In the genomic region with DNA sequence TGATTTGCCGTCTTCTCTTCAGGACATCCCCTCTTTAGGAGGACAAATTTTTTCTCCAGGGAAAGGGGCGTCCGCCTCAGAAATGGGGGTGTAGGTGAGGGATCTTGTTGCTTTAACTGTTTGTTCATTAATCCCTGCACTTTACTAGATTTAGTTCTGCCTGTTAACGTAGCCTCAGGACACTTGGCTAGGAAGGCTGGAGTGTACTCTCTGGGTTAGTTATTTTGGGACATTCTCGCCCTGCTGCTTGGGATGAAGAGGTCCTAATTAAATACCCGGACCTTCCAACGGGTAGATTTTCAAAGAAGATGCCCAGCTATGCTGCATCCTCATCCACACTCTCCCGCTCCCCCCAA, we compare ENCODE assay signal across 8 cellular contexts. TPM values are rescaled to one million over a fixed set of nuclear protein-coding genes. Genes with fewer than 3 reads are reported as not detected.
DNase-seq lines count a peak whose midpoint lies in the region; ATAC-seq and TF ChIP-seq lines count a peak whose summit lies in the region.

No MANE protein-coding gene starts in this region.

- ATAC-seq in activated T-helper 17 cell treated with anti-CD3 and anti-CD28 coated beads, Interleukin-2, amount 50 U/mL, for 72 hours (replicated peaks): no peak
- ATAC-seq in GM21390 (IDR thresholded peaks at IDR 0.05; ENCODE audit: unreplicated experiment): no peak

- H3K4me1 Mint-ChIP-seq in activated T-helper 17 cell treated with anti-CD3 and anti-CD28 coated beads, Interleukin-2, amount 50 U/mL, for 72 hours: no peaks in the 10 kb centered on the region

- no peaks in the 10 kb centered on the region for H3K9me3 ChIP-seq in HEK293 (ENCODE audit: control insufficient read depth, insufficient read depth, low read depth, low read length)
- no peaks in the 10 kb centered on the region for H3K9me3 ChIP-seq in right atrium auricular region
- H3K9me3 ChIP-seq in skeletal muscle tissue (ENCODE audit: control insufficient read depth in 3 of 3, low read length in 3 of 3): no peaks in the 10 kb centered on the region

- peak overlapping the region; percentile 78 for H3K4me3 Mint-ChIP-seq in activated T-helper 17 cell treated with anti-CD3 and anti-CD28 coated beads, Interleukin-2, amount 50 U/mL, for 72 hours

- no peak for TF ChIP-seq CTCF in HEK293 (tag by site-specific recombination; IDR thresholded peaks at IDR 0.05)
- no peak for TF ChIP-seq CTCF in right atrium auricular region (IDR thresholded peaks at IDR 0.05)

- H3K27me3 ChIP-seq in right atrium auricular region (no peaks in the 10 kb centered on the region), skeletal muscle tissue (ENCODE audit: control insufficient read depth in 3 of 3, insufficient read depth in 3 of 3, low read length in 3 of 3) (peaks cover 6 to 26% (median 20%) of the 10 kb centered on the region in 3 donors)

- no peaks in the 10 kb centered on the region for H3K4me1 ChIP-seq in HEK293 (ENCODE audit: control insufficient read depth, insufficient read depth, low read length)
- H3K4me1 ChIP-seq in right atrium auricular region: peaks cover 0 to 13% of the 10 kb centered on the region in 2 donors
- H3K4me1 ChIP-seq in skeletal muscle tissue (ENCODE audit: control insufficient read depth in 3 of 3, insufficient read depth in 3 of 3, low read length in 3 of 3): peaks cover 0 to 6% (median 5%) of the 10 kb centered on the region in 3 donors

- CTCF ChIA-PET in HEK293 (lab: Yijun Ruan, JAX): no interaction called here

- no peak overlapping the region for H3K9ac ChIP-seq in skeletal muscle tissue (ENCODE audit: low read depth in 1 of 3, low read length in 3 of 3)

- H3K36me3 ChIP-seq in HEK293 (ENCODE audit: control insufficient read depth in 2 of 2, insufficient read depth in 1 of 2, low read length in 2 of 2): no peaks in the 10 kb centered on the region
- no peaks in the 10 kb centered on the region for H3K36me3 ChIP-seq in right atrium auricular region
- no peaks in the 10 kb centered on the region for H3K36me3 ChIP-seq in skeletal muscle tissue (ENCODE audit: control insufficient read depth in 3 of 3, insufficient read depth in 3 of 3, low read length in 3 of 3)

- no peaks in the 10 kb centered on the region for H3K36me3 Mint-ChIP-seq in activated T-helper 17 cell treated with anti-CD3 and anti-CD28 coated beads, Interleukin-2, amount 50 U/mL, for 72 hours (ENCODE audit: low read depth)

- DNase-seq in right atrium auricular region (ENCODE audit: low spot score): no peak
- no peak for DNase-seq in T-helper 9 cell
- DNase-seq in NCI-H345 treated with DMSO at 0.1 percent for 48 hours (lab: John Stamatoyannopoulos, UW; ENCODE audit: unreplicated experiment): no peak
- no peak for DNase-seq in SHP77 (lab: John Stamatoyannopoulos, UW)

- no peak overlapping the region for H3K27ac Mint-ChIP-seq in activated T-helper 17 cell treated with anti-CD3 and anti-CD28 coated beads, Interleukin-2, amount 50 U/mL, for 72 hours

- peaks cover 11% of the 10 kb centered on the region for H3K27me3 Mint-ChIP-seq in activated T-helper 17 cell treated with anti-CD3 and anti-CD28 coated beads, Interleukin-2, amount 50 U/mL, for 72 hours

- POLR2A ChIA-PET in HEK293 (lab: Yijun Ruan, JAX): interaction anchor here (1.4 kb wide), 1 partner anchor 105 kb away, joined by 4 read pairs; a partner anchor contains a TSS

- no peaks in the 10 kb centered on the region for H3K9me3 Mint-ChIP-seq in activated T-helper 17 cell treated with anti-CD3 and anti-CD28 coated beads, Interleukin-2, amount 50 U/mL, for 72 hours

- H3K4me3 ChIP-seq in HEK293 (ENCODE audit: low read depth, low read length): peak overlapping the region; percentile 54
- peak overlapping the region; percentile 52 to 66 for H3K4me3 ChIP-seq in right atrium auricular region
- H3K4me3 ChIP-seq in skeletal muscle tissue (ENCODE audit: low read length in 3 of 3): peak overlapping the region; percentile 52 to 55 (median 52)

- H3K27ac ChIP-seq in HEK293 (ENCODE audit: extremely low read depth, low read depth, low read length) (no peak overlapping the region; the same call in 1 of the 2 replicates), right atrium auricular region (peak overlapping the region; percentile 75 to 77), skeletal muscle tissue (ENCODE audit: low read depth, low read length) (no peak overlapping the region)

TF ChIP-seq in HEK293, 187 proteins besides CTCF, POLR2A, EP300 and RAD21:
- TF ChIP-seq GFI1B (tag by site-specific recombination; IDR thresholded peaks at IDR 0.05) (no peak), ZBTB1 (tag by site-specific recombination; IDR thresholded peaks at IDR 0.05) (no peak), YY1 (tag by site-specific recombination; IDR thresholded peaks at IDR 0.05) (no peak), BCL11B (tag by site-specific recombination; IDR thresholded peaks at IDR 0.05; ENCODE audit: low read depth) (no peak), SCRT2 (tag by site-specific recombination; IDR thresholded peaks at IDR 0.05) (no peak)
- TF ChIP-seq, protein P1, sequence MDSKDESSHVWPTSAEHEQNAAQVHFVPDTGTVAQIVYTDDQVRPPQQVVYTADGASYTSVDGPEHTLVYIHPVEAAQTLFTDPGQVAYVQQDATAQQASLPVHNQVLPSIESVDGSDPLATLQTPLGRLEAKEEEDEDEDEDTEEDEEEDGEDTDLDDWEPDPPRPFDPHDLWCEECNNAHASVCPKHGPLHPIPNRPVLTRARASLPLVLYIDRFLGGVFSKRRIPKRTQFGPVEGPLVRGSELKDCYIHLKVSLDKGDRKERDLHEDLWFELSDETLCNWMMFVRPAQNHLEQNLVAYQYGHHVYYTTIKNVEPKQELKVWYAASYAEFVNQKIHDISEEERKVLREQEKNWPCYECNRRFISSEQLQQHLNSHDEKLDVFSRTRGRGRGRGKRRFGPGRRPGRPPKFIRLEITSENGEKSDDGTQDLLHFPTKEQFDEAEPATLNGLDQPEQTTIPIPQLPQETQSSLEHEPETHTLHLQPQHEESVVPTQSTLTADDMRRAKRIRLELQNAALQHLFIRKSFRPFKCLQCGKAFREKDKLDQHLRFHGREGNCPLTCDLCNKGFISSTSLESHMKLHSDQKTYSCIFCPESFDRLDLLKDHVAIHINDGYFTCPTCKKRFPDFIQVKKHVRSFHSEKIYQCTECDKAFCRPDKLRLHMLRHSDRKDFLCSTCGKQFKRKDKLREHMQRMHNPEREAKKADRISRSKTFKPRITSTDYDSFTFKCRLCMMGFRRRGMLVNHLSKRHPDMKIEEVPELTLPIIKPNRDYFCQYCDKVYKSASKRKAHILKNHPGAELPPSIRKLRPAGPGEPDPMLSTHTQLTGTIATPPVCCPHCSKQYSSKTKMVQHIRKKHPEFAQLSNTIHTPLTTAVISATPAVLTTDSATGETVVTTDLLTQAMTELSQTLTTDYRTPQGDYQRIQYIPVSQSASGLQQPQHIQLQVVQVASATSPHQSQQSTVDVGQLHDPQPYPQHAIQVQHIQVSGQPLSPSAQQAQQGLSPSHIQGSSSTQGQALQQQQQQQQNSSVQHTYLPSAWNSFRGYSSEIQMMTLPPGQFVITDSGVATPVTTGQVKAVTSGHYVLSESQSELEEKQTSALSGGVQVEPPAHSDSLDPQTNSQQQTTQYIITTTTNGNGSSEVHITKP (tag by site-specific recombination; IDR thresholded peaks at IDR 0.05): peak; percentile 58
- TF ChIP-seq, protein P2, sequence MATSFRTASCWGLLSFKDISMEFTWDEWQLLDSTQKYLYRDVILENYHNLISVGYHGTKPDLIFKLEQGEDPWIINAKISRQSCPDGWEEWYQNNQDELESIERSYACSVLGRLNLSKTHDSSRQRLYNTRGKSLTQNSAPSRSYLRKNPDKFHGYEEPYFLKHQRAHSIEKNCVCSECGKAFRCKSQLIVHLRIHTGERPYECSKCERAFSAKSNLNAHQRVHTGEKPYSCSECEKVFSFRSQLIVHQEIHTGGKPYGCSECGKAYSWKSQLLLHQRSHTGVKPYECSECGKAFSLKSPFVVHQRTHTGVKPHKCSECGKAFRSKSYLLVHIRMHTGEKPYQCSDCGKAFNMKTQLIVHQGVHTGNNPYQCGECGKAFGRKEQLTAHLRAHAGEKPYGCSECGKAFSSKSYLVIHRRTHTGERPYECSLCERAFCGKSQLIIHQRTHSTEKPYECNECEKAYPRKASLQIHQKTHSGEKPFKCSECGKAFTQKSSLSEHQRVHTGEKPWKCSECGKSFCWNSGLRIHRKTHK (tag by site-specific recombination; IDR thresholded peaks at IDR 0.05): no peak
- TF ChIP-seq, protein P3, sequence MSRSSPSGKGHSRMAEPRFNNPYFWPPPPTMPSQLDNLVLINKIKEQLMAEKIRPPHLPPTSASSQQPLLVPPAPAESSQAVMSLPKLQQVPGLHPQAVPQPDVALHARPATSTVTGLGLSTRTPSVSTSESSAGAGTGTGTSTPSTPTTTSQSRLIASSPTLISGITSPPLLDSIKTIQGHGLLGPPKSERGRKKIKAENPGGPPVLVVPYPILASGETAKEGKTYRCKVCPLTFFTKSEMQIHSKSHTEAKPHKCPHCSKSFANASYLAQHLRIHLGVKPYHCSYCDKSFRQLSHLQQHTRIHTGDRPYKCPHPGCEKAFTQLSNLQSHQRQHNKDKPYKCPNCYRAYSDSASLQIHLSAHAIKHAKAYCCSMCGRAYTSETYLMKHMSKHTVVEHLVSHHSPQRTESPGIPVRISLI (tag by site-specific recombination; IDR thresholded peaks at IDR 0.05): 0 out of 2 replicates have a peak, but pooled peaks have one; percentile 52
- TF ChIP-seq, protein P4, sequence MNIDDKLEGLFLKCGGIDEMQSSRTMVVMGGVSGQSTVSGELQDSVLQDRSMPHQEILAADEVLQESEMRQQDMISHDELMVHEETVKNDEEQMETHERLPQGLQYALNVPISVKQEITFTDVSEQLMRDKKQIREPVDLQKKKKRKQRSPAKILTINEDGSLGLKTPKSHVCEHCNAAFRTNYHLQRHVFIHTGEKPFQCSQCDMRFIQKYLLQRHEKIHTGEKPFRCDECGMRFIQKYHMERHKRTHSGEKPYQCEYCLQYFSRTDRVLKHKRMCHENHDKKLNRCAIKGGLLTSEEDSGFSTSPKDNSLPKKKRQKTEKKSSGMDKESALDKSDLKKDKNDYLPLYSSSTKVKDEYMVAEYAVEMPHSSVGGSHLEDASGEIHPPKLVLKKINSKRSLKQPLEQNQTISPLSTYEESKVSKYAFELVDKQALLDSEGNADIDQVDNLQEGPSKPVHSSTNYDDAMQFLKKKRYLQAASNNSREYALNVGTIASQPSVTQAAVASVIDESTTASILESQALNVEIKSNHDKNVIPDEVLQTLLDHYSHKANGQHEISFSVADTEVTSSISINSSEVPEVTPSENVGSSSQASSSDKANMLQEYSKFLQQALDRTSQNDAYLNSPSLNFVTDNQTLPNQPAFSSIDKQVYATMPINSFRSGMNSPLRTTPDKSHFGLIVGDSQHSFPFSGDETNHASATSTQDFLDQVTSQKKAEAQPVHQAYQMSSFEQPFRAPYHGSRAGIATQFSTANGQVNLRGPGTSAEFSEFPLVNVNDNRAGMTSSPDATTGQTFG (tag by site-specific recombination; IDR thresholded peaks at IDR 0.05; ENCODE audit: borderline replicate concordance): no peak

RNA-seq across cellular contexts. Expression of a gene that starts 0.6 kb away (rescaled TPM):
- under 1 TPM; 0.15 to 0.19 TPM for total RNA-seq in activated T-helper 17 cell treated with anti-CD3 and anti-CD28 coated beads, Interleukin-2, amount 50 U/mL, for 72 hours
- total RNA-seq in right atrium auricular region: 1 to 10 TPM; 1.1 to 3.6 TPM
- total RNA-seq in skeletal muscle tissue: under 0.01 TPM

Comparison
In these comparisons a context has a peak if more than half of its experiments do, and no peak if none do; other contexts are left out.
1. H3K27ac ChIP-seq: peak in right atrium auricular region (2 of 2); none in HEK293 (single experiment) and skeletal muscle tissue (single experiment).
2. Peak in every context shown above with its lines, with median percentiles within 50 percentile points of each other: H3K4me3 ChIP-seq.